ENCODE assay signal across 19 cellular contexts in genomic region chr2:144998435-144998834, GRCh38.
DNase-seq lines count a peak whose midpoint lies in the region; ATAC-seq and TF ChIP-seq lines count a peak whose summit lies in the region.
"Had no signal": no experiment of that assay in that cellular context is flagged by ENCODE, and none has a peak within 500 bp of the region (broad histone marks: within the 10 kb centered on the region; RNA-seq: fewer than 3 reads in every experiment).

No MANE protein-coding gene starts in this region.

- DNase-seq in heart left ventricle (no peak), left ventricle myocardium superior (no peak), adipocyte (ENCODE audit: low read depth) (no peak), fibroblast of mammary gland (ENCODE audit: low read depth) (peak; percentile 60), tibial artery (no peak), NCI-H128 (lab: John Stamatoyannopoulos, UW; ENCODE audit: unreplicated experiment) (no peak), activated gamma-delta T cell treated with Interleukin-2 at 50 U/mL for 16 hours (no peak), HPDE6-E6E7 (ENCODE audit: extremely low spot score) (no peak)
- DNase-seq: 8988T, DMS153, DND-41, NCI-H1048, NCI-H1417 treated with DMSO at 0.1 percent for 48 hours, NCI-H1694 treated with DMSO at 0.1 percent for 48 hours, NCI-H2227 treated with DMSO at 0.1 percent for 48 hours, NCI-H526 treated with DMSO at 0.1 percent for 48 hours, RPMI8226, SHP77 had no signal

- peak overlapping the region in 10 of 12 donors; percentile 30 to 70 (median 48) for H3K27ac ChIP-seq in heart left ventricle
- H3K27ac ChIP-seq in tibial artery = peak overlapping the region; percentile 36 to 56
- H3K27ac ChIP-seq: KMS-11 had no signal

- 67 to 70% (median 69%) methylated on average over 4 of the region's 4 CpGs for WGBS in heart left ventricle, 4 donors

- H3K9me3 ChIP-seq in heart left ventricle (no peaks in the 10 kb centered on the region), adipocyte (ENCODE audit: control insufficient read depth, low read length) (no peaks in the 10 kb centered on the region), tibial artery (no peaks in the 10 kb centered on the region)

- H3K27me3 ChIP-seq in heart left ventricle = no peaks in the 10 kb centered on the region
- no peaks in the 10 kb centered on the region for H3K27me3 ChIP-seq in adipocyte (replicated peaks; ENCODE audit: control insufficient read depth, insufficient read depth, low read length)
- no peaks in the 10 kb centered on the region for H3K27me3 ChIP-seq in tibial artery

- H3K36me3 ChIP-seq in heart left ventricle = no peaks in the 10 kb centered on the region
- H3K36me3 ChIP-seq in adipocyte (ENCODE audit: control insufficient read depth, insufficient read depth, low read length, severe bottlenecking) = no peaks in the 10 kb centered on the region
- H3K36me3 ChIP-seq in tibial artery = no peaks in the 10 kb centered on the region

- peaks cover 0 to 27% (median 2%) of the 10 kb centered on the region in 12 donors for H3K4me1 ChIP-seq in heart left ventricle
- H3K4me1 ChIP-seq in adipocyte (ENCODE audit: control insufficient read depth, insufficient read depth, low read length) = peaks cover 42% of the 10 kb centered on the region
- H3K4me1 ChIP-seq in tibial artery = peaks cover 0 to 50% (median 11%) of the 10 kb centered on the region in 4 donors

- intact Hi-C loops in heart left ventricle (cut with DNase I) = loop anchor here in 2 of 10 donors (5.0 kb wide), 2 partner anchors 61 to 476 kb away; partner anchors contain the start of gene ZEB2 (in 1 of the 2)
- intact Hi-C loops in left ventricle myocardium superior (cut with micrococcal nuclease) = no loop called here
- intact Hi-C loops in tibial artery (cut with DNase I; ENCODE audit: low total_unique reads) = no loop called here

- peak overlapping the region; percentile 33 for H3K9ac ChIP-seq in adipocyte (ENCODE audit: low read length)
- H3K9ac ChIP-seq: KMS-11 had no signal

- H3K4me3 ChIP-seq in heart left ventricle (no peak overlapping the region), adipocyte (ENCODE audit: low read length) (no peak overlapping the region), fibroblast of mammary gland (ENCODE audit: control insufficient read depth, low read depth, low read length) (no peak overlapping the region), tibial artery (no peak overlapping the region)

- TF ChIP-seq CTCF in heart left ventricle (IDR thresholded peaks at IDR 0.05) = no peak
- TF ChIP-seq CTCF in fibroblast of mammary gland (conservative IDR thresholded peaks at IDR 0.05; ENCODE audit: control insufficient read depth, insufficient read depth, low read depth, low read length) = no peak
- no peak for TF ChIP-seq CTCF in tibial artery (IDR thresholded peaks at IDR 0.05)

- TF ChIP-seq POLR2A in heart left ventricle (IDR thresholded peaks at IDR 0.05) = no peak

- ATAC-seq in heart left ventricle (no peak), left ventricle myocardium superior (no peak)
